Comparison of ENCODE assay signal across 8 cellular contexts in the genomic region with DNA sequence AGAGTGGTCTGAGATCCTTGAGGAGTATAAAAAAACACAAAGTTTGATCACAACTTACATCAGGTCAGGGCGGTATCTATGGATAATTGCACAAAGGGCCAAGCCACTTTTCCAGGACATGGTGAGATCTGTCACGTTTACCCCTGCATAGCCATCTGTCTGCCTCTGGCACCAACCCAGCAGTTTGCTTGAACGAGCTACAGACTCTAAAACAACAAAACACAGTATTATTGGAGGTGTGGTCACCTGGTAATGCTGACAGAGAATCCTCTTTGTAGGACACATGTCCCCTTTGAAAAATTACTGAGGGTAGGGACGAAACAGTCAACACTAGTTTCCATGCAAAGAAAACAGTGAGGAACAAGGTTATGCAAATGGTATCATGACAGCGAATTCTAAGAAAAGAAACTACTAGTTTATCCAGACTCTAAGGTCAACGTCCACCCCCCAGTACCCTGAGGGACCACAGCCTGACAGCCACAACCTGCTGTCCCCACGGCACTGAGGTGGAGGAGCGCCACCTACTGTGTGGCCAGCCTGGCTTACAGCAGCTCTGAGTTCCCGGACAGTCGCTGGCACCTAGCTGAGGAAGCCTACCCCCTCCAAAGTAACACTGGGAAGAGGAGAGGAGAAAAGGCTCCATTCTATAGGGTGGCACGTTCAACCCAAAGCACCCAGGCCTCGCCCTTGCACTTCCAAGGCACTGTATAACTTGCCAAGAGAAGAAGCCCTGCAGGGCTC.
A peak's percentile ranks its signal among the peaks of the same experiment; 100 is the strongest.
DNase-seq lines count a peak whose midpoint lies in the region; ATAC-seq and TF ChIP-seq lines count a peak whose summit lies in the region.

No MANE protein-coding gene starts in this region.

- ATAC-seq in lower lobe of right lung (peak in 1 of 2 donors; percentile 42), GM19463 (IDR thresholded peaks at IDR 0.05; ENCODE audit: unreplicated experiment) (no peak)
- ATAC-seq in activated T-helper 17 cell treated with anti-CD3 and anti-CD28 coated beads, Interleukin-2, amount 50 U/mL, for 72 hours (replicated peaks) = no peak

- H3K9me3 ChIP-seq in lower lobe of right lung = no peaks in the 10 kb centered on the region

- H3K9me3 Mint-ChIP-seq in activated T-helper 17 cell treated with anti-CD3 and anti-CD28 coated beads, Interleukin-2, amount 50 U/mL, for 72 hours = no peaks in the 10 kb centered on the region

- H3K9ac ChIP-seq in KMS-11 = no peak overlapping the region

- no peak overlapping the region for H3K27ac Mint-ChIP-seq in activated T-helper 17 cell treated with anti-CD3 and anti-CD28 coated beads, Interleukin-2, amount 50 U/mL, for 72 hours

- H3K36me3 Mint-ChIP-seq in activated T-helper 17 cell treated with anti-CD3 and anti-CD28 coated beads, Interleukin-2, amount 50 U/mL, for 72 hours (ENCODE audit: low read depth) = peaks cover 84% of the 10 kb centered on the region

- H3K27me3 ChIP-seq in KMS-11 (ENCODE audit: insufficient read depth, low read depth) (no peaks in the 10 kb centered on the region), lower lobe of right lung (ENCODE audit: low read depth) (no peaks in the 10 kb centered on the region)

- no peak for DNase-seq in AG10803 (ENCODE audit: low read depth)
- DNase-seq in cardiac fibroblast (ENCODE audit: low read depth in 2 of 2) = no peak
- DNase-seq in lower lobe of right lung = no peak
- DNase-seq in foreskin melanocyte = no peak
- no peak for DNase-seq in ecto neural progenitor cell (ENCODE audit: low spot score)

- H3K4me2 ChIP-seq in KMS-11 = no peak overlapping the region

- no peaks in the 10 kb centered on the region; the same call in 1 of the 2 replicates for H3K36me3 ChIP-seq in KMS-11 (ENCODE audit: insufficient read depth)
- H3K36me3 ChIP-seq in lower lobe of right lung = peaks cover 55% of the 10 kb centered on the region

- H4K20me1 ChIP-seq in KMS-11 (ENCODE audit: insufficient read depth) = no peaks in the 10 kb centered on the region

- no peaks in the 10 kb centered on the region for H3K27me3 Mint-ChIP-seq in activated T-helper 17 cell treated with anti-CD3 and anti-CD28 coated beads, Interleukin-2, amount 50 U/mL, for 72 hours

- intact Hi-C loops in lower lobe of right lung (cut with DNase I) = no loop called here

- no peak overlapping the region for H3K4me3 Mint-ChIP-seq in activated T-helper 17 cell treated with anti-CD3 and anti-CD28 coated beads, Interleukin-2, amount 50 U/mL, for 72 hours

- no peaks in the 10 kb centered on the region for H3K4me1 Mint-ChIP-seq in activated T-helper 17 cell treated with anti-CD3 and anti-CD28 coated beads, Interleukin-2, amount 50 U/mL, for 72 hours

- H3K4me3 ChIP-seq in AG10803 (ENCODE audit: low read length) (no peak overlapping the region), KMS-11 (IDR thresholded peaks at IDR 0.05; ENCODE audit: insufficient read depth, low read depth, low read length) (no peak overlapping the region), cardiac fibroblast (replicated peaks in 1 of 2; ENCODE audit: low read depth in 2 of 2, low read length in 2 of 2) (no peak overlapping the region), lower lobe of right lung (no peak overlapping the region)

- H3K4me1 ChIP-seq in KMS-11 (ENCODE audit: low read depth, poor library complexity, severe bottlenecking) = peaks cover 1% of the 10 kb centered on the region
- H3K4me1 ChIP-seq in lower lobe of right lung = no peaks in the 10 kb centered on the region

- H2AFZ ChIP-seq in KMS-11 (ENCODE audit: low read depth) = no peak overlapping the region

- TF ChIP-seq CTCF in AG10803 (conservative IDR thresholded peaks at IDR 0.05; ENCODE audit: low read length) = peak; percentile 21
- 0 out of 2 replicates have a peak, but pooled peaks have one; percentile 20 for TF ChIP-seq CTCF in KMS-11 (conservative IDR thresholded peaks at IDR 0.05; ENCODE audit: low read depth, low read length)
- peak; percentile 47 for TF ChIP-seq CTCF in cardiac fibroblast (IDR thresholded peaks at IDR 0.05; ENCODE audit: low read depth, low read length)
- TF ChIP-seq CTCF in lower lobe of right lung (IDR thresholded peaks at IDR 0.05) = peak; percentile 25

- H3K27ac ChIP-seq in KMS-11 (no peak overlapping the region), lower lobe of right lung (no peak overlapping the region)

- H3K79me2 ChIP-seq in KMS-11 (ENCODE audit: insufficient read depth, low read depth) = no peaks in the 10 kb centered on the region
